20 cellular contexts compared by ENCODE assay signal in the genomic region with DNA sequence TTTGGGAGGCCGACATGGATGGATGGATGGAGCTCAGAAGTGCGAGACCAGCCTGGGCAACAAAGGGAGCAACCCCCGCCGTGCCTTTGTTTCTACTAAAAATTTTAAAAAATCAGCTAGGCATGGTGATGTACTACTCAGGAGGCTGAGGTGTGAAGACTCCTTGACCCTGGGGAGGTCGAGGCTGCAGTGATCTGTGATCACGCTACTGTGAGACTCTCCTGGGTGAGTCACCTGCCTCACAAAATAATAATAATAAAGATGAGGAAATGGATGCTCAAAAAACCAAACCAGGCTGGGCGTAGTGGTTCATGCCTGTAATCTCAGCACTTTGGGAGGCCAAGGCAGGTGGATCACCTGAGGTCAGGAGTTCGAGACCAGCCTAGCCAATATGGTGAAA.
"Had no signal": no experiment of that assay in that cellular context is flagged by ENCODE, and none has a peak within 500 bp of the region (broad histone marks: within the 10 kb centered on the region; RNA-seq: fewer than 3 reads in every experiment).

No MANE protein-coding gene starts in this region.

- H3K9me3 ChIP-seq: left lung, prostate gland, tibial nerve had no signal

- ATAC-seq: activated CD8-positive, alpha-beta T cell treated with anti-CD3 and anti-CD28 coated beads, Interleukin-2, amount 10 ng/mL, durations not matched to agents 7 days and 5 days; naive thymus-derived CD4-positive, alpha-beta T cell had no signal

- H3K4me3 ChIP-seq: left lung, lung, prostate gland, tibial nerve had no signal

- H3K27ac ChIP-seq: brain microvascular endothelial cell, left lung, prostate gland, tibial nerve had no signal

- FAIRE-seq: keratinocyte had no signal

- DNase-seq: activated CD4-positive, alpha-beta T cell treated with anti-CD3 and anti-CD28 coated beads, Interleukin-2, amount 10 ng/mL, durations not matched to agents 7 days and 5 days; activated CD4-positive, CD25-positive, alpha-beta regulatory T cell treated with anti-CD3 and anti-CD28 coated beads, Interleukin-2, amount 50 U/mL, for 72 hours; activated CD8-positive, alpha-beta T cell treated with anti-CD3 and anti-CD28 coated beads, Interleukin-2, amount 10 ng/mL, durations not matched to agents 7 days and 5 days; activated gamma-delta T cell treated with Interleukin-2 at 50 U/mL for 16 hours; aorta; brain microvascular endothelial cell; effector CD4-positive, alpha-beta T cell; foreskin melanocyte; hippocampal formation; left lung; naive thymus-derived CD4-positive, alpha-beta T cell; stimulated activated CD4-positive, alpha-beta T cell treated with anti-CD3 and anti-CD28 coated beads, Interleukin-4, amount 100 ng/mL, for 24 hours had no signal

- H3K9me3 Mint-ChIP-seq: activated naive CD4-positive, alpha-beta T cell treated with anti-CD3 and anti-CD28 coated beads, Interleukin-2, amount 50 U/mL, for 24 hours; dendritic cell treated with granulocyte-macrophage colony-stimulating factor and Interleukin-4, amounts not matched to agents 40 ng/mL and 50 ng/mL, for 4 days; stimulated activated naive CD8-positive, alpha-beta T cell treated with anti-CD3 and anti-CD28 coated beads, Interleukin-15, Interleukin-2, amounts not matched to agents 100 ng/mL and 50 ng/mL, for 24 hours had no signal

- H3K4me3 Mint-ChIP-seq: activated CD4-positive, alpha-beta T cell treated with anti-CD3 and anti-CD28 coated beads, Interleukin-2, amount 10 ng/mL, durations not matched to agents 7 days and 5 days; activated CD8-positive, alpha-beta T cell treated with anti-CD3 and anti-CD28 coated beads, Interleukin-2, amount 10 ng/mL, durations not matched to agents 7 days and 5 days; activated naive CD4-positive, alpha-beta T cell treated with anti-CD3 and anti-CD28 coated beads, Interleukin-2, amount 50 U/mL, for 24 hours; activated T-helper 1 cell treated with anti-CD3 and anti-CD28 coated beads, Interleukin-12 subunit alpha, Interleukin-12 subunit beta, Interleukin-2, Interleukin-4 antibody, amounts not matched to agents 30 ng/mL and 10 ng/mL and 1 ng/mL, durations not matched to agents 14 hours and 24 hours and 36 hours; dendritic cell treated with granulocyte-macrophage colony-stimulating factor and Interleukin-4, amounts not matched to agents 40 ng/mL and 50 ng/mL, for 4 days; stimulated activated naive CD8-positive, alpha-beta T cell treated with anti-CD3 and anti-CD28 coated beads, Interleukin-15, Interleukin-2, amounts not matched to agents 100 ng/mL and 50 ng/mL, for 24 hours had no signal

- H3K36me3 ChIP-seq: brain microvascular endothelial cell, left lung, prostate gland had no signal

- H3K4me1 ChIP-seq: prostate gland had no signal

- H3K27me3 ChIP-seq: brain microvascular endothelial cell, left lung, tibial nerve had no signal

- H3K27ac Mint-ChIP-seq: activated CD4-positive, alpha-beta T cell treated with anti-CD3 and anti-CD28 coated beads, Interleukin-2, amount 10 ng/mL, durations not matched to agents 7 days and 5 days; activated CD8-positive, alpha-beta T cell treated with anti-CD3 and anti-CD28 coated beads, Interleukin-2, amount 10 ng/mL, durations not matched to agents 7 days and 5 days; activated naive CD4-positive, alpha-beta T cell treated with anti-CD3 and anti-CD28 coated beads, Interleukin-2, amount 50 U/mL, for 24 hours; activated T-helper 1 cell treated with anti-CD3 and anti-CD28 coated beads, Interleukin-12 subunit alpha, Interleukin-12 subunit beta, Interleukin-2, Interleukin-4 antibody, amounts not matched to agents 30 ng/mL and 10 ng/mL and 1 ng/mL, durations not matched to agents 14 hours and 24 hours and 36 hours; dendritic cell treated with granulocyte-macrophage colony-stimulating factor and Interleukin-4, amounts not matched to agents 40 ng/mL and 50 ng/mL, for 4 days; naive thymus-derived CD4-positive, alpha-beta T cell; stimulated activated naive CD8-positive, alpha-beta T cell treated with anti-CD3 and anti-CD28 coated beads, Interleukin-15, Interleukin-2, amounts not matched to agents 100 ng/mL and 50 ng/mL, for 24 hours had no signal

- H3K27me3 Mint-ChIP-seq: activated CD4-positive, alpha-beta T cell treated with anti-CD3 and anti-CD28 coated beads, Interleukin-2, amount 10 ng/mL, durations not matched to agents 7 days and 5 days; activated naive CD4-positive, alpha-beta T cell treated with anti-CD3 and anti-CD28 coated beads, Interleukin-2, amount 50 U/mL, for 24 hours; dendritic cell treated with granulocyte-macrophage colony-stimulating factor and Interleukin-4, amounts not matched to agents 40 ng/mL and 50 ng/mL, for 4 days; naive thymus-derived CD4-positive, alpha-beta T cell; stimulated activated naive CD8-positive, alpha-beta T cell treated with anti-CD3 and anti-CD28 coated beads, Interleukin-15, Interleukin-2, amounts not matched to agents 100 ng/mL and 50 ng/mL, for 24 hours had no signal
